In the genomic region with DNA sequence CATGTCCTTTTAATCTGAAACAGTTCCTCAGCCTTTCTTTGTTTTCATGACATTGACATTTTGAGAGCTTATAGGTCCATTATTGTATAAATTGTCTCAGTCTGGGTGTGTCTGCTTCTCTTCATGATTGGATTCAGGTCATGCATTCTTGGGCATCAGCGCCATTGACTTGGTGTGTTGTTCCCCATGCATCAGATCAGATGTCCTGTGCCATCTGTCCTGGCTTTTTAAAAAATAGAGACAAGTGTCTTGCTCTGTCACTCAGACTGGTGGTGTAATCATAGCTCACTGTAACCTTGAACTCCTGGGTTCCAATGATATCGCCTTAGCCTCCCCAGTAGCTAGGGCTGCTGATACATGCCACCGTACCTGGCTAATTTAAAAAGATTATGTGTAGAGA, we compare ENCODE assay signal across 24 cellular contexts. TPM values are rescaled to one million over a fixed set of nuclear protein-coding genes. Genes with fewer than 3 reads are reported as not detected.
DNase-seq lines count a peak whose midpoint lies in the region; ATAC-seq and TF ChIP-seq lines count a peak whose summit lies in the region.
"Had no signal": no experiment of that assay in that cellular context is flagged by ENCODE, and none has a peak within 500 bp of the region (broad histone marks: within the 10 kb centered on the region; RNA-seq: fewer than 3 reads in every experiment).

No MANE protein-coding gene starts in this region.

- no peaks in the 10 kb centered on the region for H3K9me3 ChIP-seq in CD4-positive, alpha-beta T cell (ENCODE audit: control insufficient read depth, low read length)
- H3K9me3 ChIP-seq in gastrocnemius medialis (no peaks in the 10 kb centered on the region), testis (no peaks in the 10 kb centered on the region)
- H3K9me3 ChIP-seq: lower lobe of right lung, ovary, sigmoid colon, transverse colon had no signal

- TF ChIP-seq POLR2A in gastrocnemius medialis (IDR thresholded peaks at IDR 0.05): no peak
- no peak for TF ChIP-seq POLR2A in testis (IDR thresholded peaks at IDR 0.05)

- no peak for DNase-seq in CD4-positive, alpha-beta T cell
- DNase-seq in G401 (ENCODE audit: low spot score) (peak; percentile 34), gastrocnemius medialis (peak; percentile 66 to 73), testis (no peak), Calu3 (no peak), mesenteric fat pad (ENCODE audit: low spot score) (no peak)
- DNase-seq: activated CD4-positive, alpha-beta memory T cell treated with anti-CD3 and anti-CD28 coated beads, Interleukin-2, amount 10 ng/mL, durations not matched to agents 7 days and 5 days; activated CD4-positive, CD25-positive, alpha-beta regulatory T cell; activated T-cell treated with anti-CD3 and anti-CD28 coated beads, Interleukin-2, amount 50 U/mL, for 1 hour; cerebellar nuclear complex; hypothalamus; lower lobe of right lung; MM.1S; NCI-H1436 treated with DMSO at 0.1 percent for 48 hours; NCI-H226; NK-92 treated with Interleukin-12 subunit alpha and Interleukin-12 subunit beta, amount 100 ng/mL, for 24 hours; ovary; sigmoid colon; stimulated activated naive CD4-positive, alpha-beta T cell treated with Interleukin-2 at 50 U/mL for 16 hours; T-helper 9 cell; transverse colon had no signal

- CTCF ChIA-PET in CD4-positive, alpha-beta T cell (lab: Charles Lee): interaction anchor here (1.7 kb wide), 1 partner anchor 9 kb away, joined by 10 read pairs; no protein-coding TSS in a partner anchor
- CTCF ChIA-PET in Calu3 (lab: Charles Lee): no interaction called here

- H3K27ac Mint-ChIP-seq in CD4-positive, alpha-beta T cell: peak overlapping the region; percentile 68
- H3K27ac Mint-ChIP-seq in activated T-helper 17 cell treated with anti-CD3 and anti-CD28 coated beads, Interleukin-2, amount 50 U/mL, for 72 hours: peak overlapping the region; percentile 78
- no peak overlapping the region for H3K27ac Mint-ChIP-seq in Calu3 (ENCODE audit: unreplicated experiment)
- H3K27ac Mint-ChIP-seq: activated CD4-positive, alpha-beta memory T cell treated with anti-CD3 and anti-CD28 coated beads, Interleukin-2, amount 10 ng/mL, durations not matched to agents 7 days and 5 days had no signal

- H3K4me3 ChIP-seq in gastrocnemius medialis: no peak overlapping the region
- H3K4me3 ChIP-seq in testis: no peak overlapping the region
- H3K4me3 ChIP-seq: lower lobe of right lung, ovary, sigmoid colon, transverse colon had no signal

- no peak overlapping the region for H3K27ac ChIP-seq in CD4-positive, alpha-beta T cell (ENCODE audit: low read depth, low read length)
- peak overlapping the region; percentile 75 to 86 (median 82) for H3K27ac ChIP-seq in gastrocnemius medialis
- no peak overlapping the region for H3K27ac ChIP-seq in testis
- H3K27ac ChIP-seq: lower lobe of right lung, ovary, sigmoid colon, transverse colon had no signal

- WGBS in testis, 2 donors: 89 to 91% methylated on average over 3 of the region's 3 CpGs

- no peaks in the 10 kb centered on the region for H3K27me3 Mint-ChIP-seq in CD4-positive, alpha-beta T cell
- no peaks in the 10 kb centered on the region for H3K27me3 Mint-ChIP-seq in activated T-helper 17 cell treated with anti-CD3 and anti-CD28 coated beads, Interleukin-2, amount 50 U/mL, for 72 hours
- H3K27me3 Mint-ChIP-seq in Calu3 (ENCODE audit: unreplicated experiment): no peaks in the 10 kb centered on the region
- H3K27me3 Mint-ChIP-seq: activated CD4-positive, alpha-beta memory T cell treated with anti-CD3 and anti-CD28 coated beads, Interleukin-2, amount 10 ng/mL, durations not matched to agents 7 days and 5 days; activated naive CD4-positive, alpha-beta T cell treated with anti-CD3 and anti-CD28 coated beads, Interleukin-2, amount 50 U/mL, for 24 hours had no signal

- H3K9me3 Mint-ChIP-seq in CD4-positive, alpha-beta T cell: no peaks in the 10 kb centered on the region
- H3K9me3 Mint-ChIP-seq in activated T-helper 17 cell treated with anti-CD3 and anti-CD28 coated beads, Interleukin-2, amount 50 U/mL, for 72 hours: no peaks in the 10 kb centered on the region
- no peaks in the 10 kb centered on the region for H3K9me3 Mint-ChIP-seq in Calu3 (ENCODE audit: low read depth, unreplicated experiment)
- H3K9me3 Mint-ChIP-seq: activated CD4-positive, alpha-beta memory T cell treated with anti-CD3 and anti-CD28 coated beads, Interleukin-2, amount 10 ng/mL, durations not matched to agents 7 days and 5 days; activated naive CD4-positive, alpha-beta T cell treated with anti-CD3 and anti-CD28 coated beads, Interleukin-2, amount 50 U/mL, for 24 hours had no signal

- peaks cover 33% of the 10 kb centered on the region for H3K36me3 Mint-ChIP-seq in CD4-positive, alpha-beta T cell (ENCODE audit: low read depth)
- H3K36me3 Mint-ChIP-seq in activated T-helper 17 cell treated with anti-CD3 and anti-CD28 coated beads, Interleukin-2, amount 50 U/mL, for 72 hours (ENCODE audit: low read depth): peaks cover 30% of the 10 kb centered on the region
- no peaks in the 10 kb centered on the region for H3K36me3 Mint-ChIP-seq in Calu3 (ENCODE audit: insufficient read depth, unreplicated experiment)

- in situ Hi-C loops in G401 (cut with HindIII; ENCODE audit: low sequenced_read_pairs): loop anchor here (10.0 kb wide), 1 partner anchor 61 kb away; a partner anchor contains a TSS
- in situ Hi-C loops in gastrocnemius medialis (cut with MboI; ENCODE audit: low sequenced_read_pairs in 4 of 4): no loop called here

- no peaks in the 10 kb centered on the region for H3K27me3 ChIP-seq in CD4-positive, alpha-beta T cell (ENCODE audit: control insufficient read depth, insufficient read depth, low read length)
- H3K27me3 ChIP-seq in gastrocnemius medialis (no peaks in the 10 kb centered on the region), testis (no peaks in the 10 kb centered on the region)
- H3K27me3 ChIP-seq: ovary, sigmoid colon, transverse colon had no signal

- BruUV-seq in Calu3 (replicated peaks; lab: Mats Ljungman, UMichigan): no TSS peak

- H3K4me1 ChIP-seq in gastrocnemius medialis (peaks cover 29 to 37% of the 10 kb centered on the region in 2 donors), testis (no peaks in the 10 kb centered on the region)
- H3K4me1 ChIP-seq: sigmoid colon had no signal

- TF ChIP-seq CTCF in CD4-positive, alpha-beta T cell (IDR thresholded peaks at IDR 0.05): no peak
- TF ChIP-seq CTCF in gastrocnemius medialis (IDR thresholded peaks at IDR 0.05 in 4 of 5, conservative IDR thresholded peaks at IDR 0.05 in 1 of 5): no peak
- TF ChIP-seq CTCF in testis (IDR thresholded peaks at IDR 0.05): no peak
- TF ChIP-seq CTCF in Calu3 (IDR thresholded peaks at IDR 0.05; ENCODE audit: unreplicated experiment): no peak

- intact Hi-C loops in CD4-positive, alpha-beta T cell (cut with DNase I, micrococcal nuclease): no loop called here
- intact Hi-C loops in gastrocnemius medialis (cut with DNase I; ENCODE audit: low total_unique reads) (loop anchor here (5.0 kb wide), 1 partner anchor 53 kb away; no protein-coding TSS in a partner anchor), testis (cut with DNase I; ENCODE audit: low total_unique reads) (no loop called here), Calu3 (cut with micrococcal nuclease; ENCODE audit: unreplicated experiment) (no loop called here)

- POLR2A ChIA-PET in CD4-positive, alpha-beta T cell (lab: Charles Lee): interaction anchor here (0.9 to 1.2 kb wide), 2 partner anchors 9 to 23 kb away, joined by 3 to 6 read pairs; no protein-coding TSS in a partner anchor

- H3K4me1 Mint-ChIP-seq in CD4-positive, alpha-beta T cell (ENCODE audit: low read depth): peaks cover 49% of the 10 kb centered on the region
- H3K4me1 Mint-ChIP-seq in activated T-helper 17 cell treated with anti-CD3 and anti-CD28 coated beads, Interleukin-2, amount 50 U/mL, for 72 hours: peaks cover 39% of the 10 kb centered on the region
- peaks cover 8% of the 10 kb centered on the region for H3K4me1 Mint-ChIP-seq in Calu3 (ENCODE audit: low read depth, unreplicated experiment)

- ATAC-seq in CD4-positive, alpha-beta T cell (ENCODE audit: poor library complexity): no peak
- ATAC-seq in activated T-helper 17 cell treated with anti-CD3 and anti-CD28 coated beads, Interleukin-2, amount 50 U/mL, for 72 hours (replicated peaks): no peak
- peak; percentile 94 to 96 for ATAC-seq in gastrocnemius medialis
- ATAC-seq: esophagus mucosa, lower lobe of right lung had no signal

- H3K36me3 ChIP-seq in gastrocnemius medialis: no peaks in the 10 kb centered on the region
- no peaks in the 10 kb centered on the region for H3K36me3 ChIP-seq in testis (ENCODE audit: low read depth, missing control alignments)
- H3K36me3 ChIP-seq: ovary had no signal

- H3K4me3 Mint-ChIP-seq in CD4-positive, alpha-beta T cell: no peak overlapping the region
- peak overlapping the region; percentile 63 for H3K4me3 Mint-ChIP-seq in activated T-helper 17 cell treated with anti-CD3 and anti-CD28 coated beads, Interleukin-2, amount 50 U/mL, for 72 hours
- H3K4me3 Mint-ChIP-seq in Calu3 (ENCODE audit: low read depth, unreplicated experiment): no peak overlapping the region
- H3K4me3 Mint-ChIP-seq: activated CD4-positive, alpha-beta memory T cell treated with anti-CD3 and anti-CD28 coated beads, Interleukin-2, amount 10 ng/mL, durations not matched to agents 7 days and 5 days; activated naive CD4-positive, alpha-beta T cell treated with anti-CD3 and anti-CD28 coated beads, Interleukin-2, amount 50 U/mL, for 24 hours had no signal

RNA-seq across cellular contexts. Expression of a gene that starts 55.7 kb away (rescaled TPM):
- 10 to 100 TPM; 31.2 to 34.1 TPM for total RNA-seq in CD4-positive, alpha-beta T cell
- 53.5 and 58.4 TPM in 2 replicates for total RNA-seq in G401 (2014; rRNA removed; shearing (Covaris generic))
- 10 to 100 TPM; 44.1 to 63.8 TPM for total RNA-seq in activated T-helper 17 cell treated with anti-CD3 and anti-CD28 coated beads, Interleukin-2, amount 50 U/mL, for 72 hours
- total RNA-seq in gastrocnemius medialis (10 to 100 TPM; 36.0 to 56.2 (median 41.4) TPM), testis (10 to 100 TPM; 87.6 to 98.8 TPM), Calu3 (2022) (26.1 and 26.4 TPM in 2 replicates), mesenteric fat pad (54.3 TPM)
- 78.0 TPM for polyA plus RNA-seq in testis (ENCODE audit: insufficient read depth, low read depth, low replicate concordance)

Comparison
In these comparisons a context has a peak if more than half of its experiments do, and no peak if none do; other contexts are left out.
1. ATAC-seq: peak in gastrocnemius medialis (2 of 2); none in CD4-positive, alpha-beta T cell (single experiment) and activated T-helper 17 cell treated with anti-CD3 and anti-CD28 coated beads, Interleukin-2, amount 50 U/mL, for 72 hours (single experiment).
2. DNase-seq: peak in G401 (single experiment) and gastrocnemius medialis (2 of 2); none in CD4-positive, alpha-beta T cell (0 of 10), testis (single experiment), Calu3 (single experiment) and mesenteric fat pad (single experiment).
3. H3K27ac ChIP-seq: peak in gastrocnemius medialis (4 of 4); none in CD4-positive, alpha-beta T cell (single experiment) and testis (0 of 2).